8 cellular contexts compared by ENCODE assay signal in genomic region chr5:62652225-62652624, GRCh38.
"Had no signal": no experiment of that assay in that cellular context is flagged by ENCODE, and none has a peak within 500 bp of the region (broad histone marks: within the 10 kb centered on the region; RNA-seq: fewer than 3 reads in every experiment).

No MANE protein-coding gene starts in this region.

- H3K4me1 ChIP-seq: HAP-1 had no signal

- H3K27me3 Mint-ChIP-seq: IgD-negative memory B cell had no signal

- ATAC-seq: GM23338 had no signal

- H3K9me3 ChIP-seq: HAP-1 had no signal

- H3K4me3 Mint-ChIP-seq: GM23338, HFFc6 had no signal

- H3K27ac ChIP-seq: HL-60, KMS-11 had no signal

- H3K27ac Mint-ChIP-seq: GM23338, HFFc6, IgD-negative memory B cell had no signal

- H3K4me2 ChIP-seq: GM23338, KMS-11 had no signal

- DNase-seq: H7, HFFc6, KBM-7 had no signal

- H3K36me3 ChIP-seq: HAP-1 had no signal

- H3K4me3 ChIP-seq: GM23338, HAP-1 had no signal

- H3K4me1 Mint-ChIP-seq: IgD-negative memory B cell had no signal

- H2AFZ ChIP-seq: GM23338 had no signal
